Comparison of ENCODE assay signal across 16 cellular contexts in genomic region chr13:45143346-45143751, GRCh38. TPM values are rescaled to one million over a fixed set of nuclear protein-coding genes. Genes with fewer than 3 reads are reported as not detected.
DNase-seq lines count a peak whose midpoint lies in the region; ATAC-seq and TF ChIP-seq lines count a peak whose summit lies in the region.
"Had no signal": no experiment of that assay in that cellular context is flagged by ENCODE, and none has a peak within 500 bp of the region (broad histone marks: within the 10 kb centered on the region; RNA-seq: fewer than 3 reads in every experiment).

No MANE protein-coding gene starts in this region.

- H3K4me3 Mint-ChIP-seq in T-helper 17 cell = no peak overlapping the region
- H3K4me3 Mint-ChIP-seq in T-helper 2 cell treated with Interferon-gamma antibody and Interleukin-4, amounts not matched to agents 5 μg/mL and 100 μg/mL, for 36 hours = no peak overlapping the region
- H3K4me3 Mint-ChIP-seq: dendritic cell treated with granulocyte-macrophage colony-stimulating factor and Interleukin-4, amounts not matched to agents 40 ng/mL and 50 ng/mL, for 4 days had no signal

- peaks cover 30% of the 10 kb centered on the region for H3K4me1 Mint-ChIP-seq in T-helper 17 cell
- H3K4me1 Mint-ChIP-seq in T-helper 2 cell treated with Interferon-gamma antibody and Interleukin-4, amounts not matched to agents 5 μg/mL and 100 μg/mL, for 36 hours (ENCODE audit: low read depth) = no peaks in the 10 kb centered on the region

- H3F3A ChIP-seq in GM23248 (ENCODE audit: insufficient read depth) = 0 out of 2 replicates have a peak, but pooled peaks cover 12% of the 10 kb centered on the region

- no peak overlapping the region for H2AFZ ChIP-seq in GM23248

- H3K27ac Mint-ChIP-seq in T-helper 17 cell = peak overlapping the region; percentile 57
- no peak overlapping the region for H3K27ac Mint-ChIP-seq in T-helper 2 cell treated with Interferon-gamma antibody and Interleukin-4, amounts not matched to agents 5 μg/mL and 100 μg/mL, for 36 hours
- H3K27ac Mint-ChIP-seq: dendritic cell treated with granulocyte-macrophage colony-stimulating factor and Interleukin-4, amounts not matched to agents 40 ng/mL and 50 ng/mL, for 4 days had no signal

- in situ Hi-C loops in GM23248 (cut with MboI) = no loop called here

- peaks cover 88% of the 10 kb centered on the region for H3K79me2 ChIP-seq in GM23248 (ENCODE audit: insufficient read depth)

- no peak overlapping the region for H3K27ac ChIP-seq in GM23248
- H3K27ac ChIP-seq: C4-2B, left lung had no signal

- H3K36me3 ChIP-seq in GM23248 (ENCODE audit: low read depth) = 0 out of 2 replicates have a peak, but pooled peaks cover 3% of the 10 kb centered on the region

- no peaks in the 10 kb centered on the region for H3K9me3 Mint-ChIP-seq in T-helper 2 cell treated with Interferon-gamma antibody and Interleukin-4, amounts not matched to agents 5 μg/mL and 100 μg/mL, for 36 hours
- H3K9me3 Mint-ChIP-seq: dendritic cell treated with granulocyte-macrophage colony-stimulating factor and Interleukin-4, amounts not matched to agents 40 ng/mL and 50 ng/mL, for 4 days had no signal

- no peaks in the 10 kb centered on the region for H3K9me2 ChIP-seq in GM23248 (ENCODE audit: insufficient read depth)

- no peak overlapping the region for H3K9ac ChIP-seq in GM23248

- H3K36me3 Mint-ChIP-seq in T-helper 17 cell (ENCODE audit: low read depth) = peaks cover 9% of the 10 kb centered on the region
- peaks cover 4% of the 10 kb centered on the region for H3K36me3 Mint-ChIP-seq in T-helper 2 cell treated with Interferon-gamma antibody and Interleukin-4, amounts not matched to agents 5 μg/mL and 100 μg/mL, for 36 hours (ENCODE audit: low read depth)

- DNase-seq in GM23248 (no peak), T-helper 17 cell (no peak), fibroblast of villous mesenchyme (ENCODE audit: low read depth) (peak; percentile 94), sciatic nerve (ENCODE audit: low spot score) (no peak), DMS153 treated with DMSO at 0.1 percent for 48 hours (lab: John Stamatoyannopoulos, UW; ENCODE audit: unreplicated experiment) (no peak), NCI-H748 (lab: John Stamatoyannopoulos, UW; ENCODE audit: unreplicated experiment) (no peak)
- DNase-seq in T-helper 2 cell treated with Interferon-gamma antibody and Interleukin-4, amounts not matched to agents 5 μg/mL and 100 μg/mL, for 36 hours (ENCODE audit: low spot score) = no peak
- DNase-seq: activated CD8-positive, alpha-beta memory T cell treated with anti-CD3 and anti-CD28 coated beads for 24 hours; activated naive CD4-positive, alpha-beta T cell treated with anti-CD3 and anti-CD28 coated beads, Interleukin-2, amount 50 U/mL, for 16 hours; GDM1; left lung; stimulated activated CD4-positive, alpha-beta T cell treated with anti-CD3 and anti-CD28 coated beads, Interleukin-1b, Interleukin-23, amount 100 ng/mL, for 48 hours had no signal

- WGBS in GM23248 (ENCODE audit: low coverage in 1 of 2, low lambda C conversion rate in 2 of 2, missing lambda C conversion rate in 2 of 2), 2 experiments = 81 to 84% methylated on average over 7 of the region's 7 CpGs

- intact Hi-C loops in sciatic nerve (cut with DNase I) = no loop called here

- H3K4me3 ChIP-seq in GM23248 (no peak overlapping the region), fibroblast of villous mesenchyme (ENCODE audit: low read depth, low read length) (peak overlapping the region; percentile 0)
- H3K4me3 ChIP-seq: left lung had no signal

- H4K20me1 ChIP-seq in GM23248 (ENCODE audit: insufficient read depth) = no peaks in the 10 kb centered on the region

- H3K27me3 Mint-ChIP-seq in T-helper 17 cell = no peaks in the 10 kb centered on the region
- no peaks in the 10 kb centered on the region for H3K27me3 Mint-ChIP-seq in T-helper 2 cell treated with Interferon-gamma antibody and Interleukin-4, amounts not matched to agents 5 μg/mL and 100 μg/mL, for 36 hours (ENCODE audit: low read depth)
- H3K27me3 Mint-ChIP-seq: dendritic cell treated with granulocyte-macrophage colony-stimulating factor and Interleukin-4, amounts not matched to agents 40 ng/mL and 50 ng/mL, for 4 days had no signal

- TF ChIP-seq CTCF in fibroblast of villous mesenchyme (IDR thresholded peaks at IDR 0.05; ENCODE audit: insufficient read depth, low read depth, low read length) = no peak

- H3K9me3 ChIP-seq in GM23248 (ENCODE audit: low read depth) (no peaks in the 10 kb centered on the region), T-helper 17 cell (ENCODE audit: control insufficient read depth, low read length, poor library complexity, severe bottlenecking) (no peaks in the 10 kb centered on the region)
- H3K9me3 ChIP-seq: left lung had no signal

- ATAC-seq in T-helper 17 cell (no peak), sciatic nerve (peak; percentile 64), HG02981 (IDR thresholded peaks at IDR 0.05; ENCODE audit: unreplicated experiment) (no peak)
- ATAC-seq: left lung had no signal

- peak overlapping the region; percentile 10 for H3K4me2 ChIP-seq in GM23248 (ENCODE audit: unreplicated experiment)

- H3K4me1 ChIP-seq in GM23248 (ENCODE audit: insufficient read depth) = peaks cover 14% of the 10 kb centered on the region
- H3K4me1 ChIP-seq: left lung had no signal

- H3K27me3 ChIP-seq in GM23248 (replicated peaks; ENCODE audit: insufficient read depth) = no peaks in the 10 kb centered on the region
- H3K27me3 ChIP-seq: left lung had no signal

RNA-seq across cellular contexts. Expression of gene GTF2F2, which starts 23.0 kb away (rescaled TPM):
- 23.7 and 25.3 TPM in 2 replicates for total RNA-seq in GM23248 (2014; rRNA removed; shearing (Covaris generic))
- polyA plus RNA-seq in GM23248 (2016; fragmentation: Nextera tagmentation; extraction: Ambion mirVana) = 26.4 and 27.6 TPM in 2 replicates
- total RNA-seq in T-helper 17 cell = 10 to 100 TPM; 12.2 to 16.2 TPM
- 24.2 and 38.0 TPM in 2 replicates for total RNA-seq in fibroblast of villous mesenchyme
- total RNA-seq in sciatic nerve = 37.1 TPM

RNA-seq across cellular contexts. Expression of gene KCTD4, which starts 57.5 kb away (rescaled TPM):
- 0.65 and 2.3 TPM in 2 replicates for total RNA-seq in GM23248 (2014; rRNA removed; shearing (Covaris generic))
- 1.8 and 2.1 TPM in 2 replicates for polyA plus RNA-seq in GM23248 (2016; fragmentation: Nextera tagmentation; extraction: Ambion mirVana)
- total RNA-seq in T-helper 17 cell = not detected
- 0.32 and 0.43 TPM in 2 replicates for total RNA-seq in fibroblast of villous mesenchyme
- total RNA-seq in sciatic nerve = 26.3 TPM
- total RNA-seq: left lung, LHCN-M2 had no signal
